Comparison of ENCODE assay signal across 8 cellular contexts in genomic region chr22:18091916-18092526, GRCh38. TPM values are rescaled to one million over a fixed set of nuclear protein-coding genes. Genes with fewer than 3 reads are reported as not detected.
A peak's percentile ranks its signal among the peaks of the same experiment; 100 is the strongest.
DNase-seq lines count a peak whose midpoint lies in the region; ATAC-seq, FAIRE-seq and TF ChIP-seq lines count a peak whose summit lies in the region.

No MANE protein-coding gene starts in this region.

- peak; percentile 15 to 17 for TF ChIP-seq CTCF in endothelial cell of umbilical vein (IDR thresholded peaks at IDR 0.05; ENCODE audit: extremely low read depth in 1 of 2, insufficient read depth in 1 of 2, low read depth in 1 of 2, low read length in 2 of 2)
- no peak for TF ChIP-seq CTCF in natural killer cell (IDR thresholded peaks at IDR 0.05)
- no peak for TF ChIP-seq CTCF in foreskin fibroblast (IDR thresholded peaks at IDR 0.05; ENCODE audit: low read depth, low read length)

- peaks cover 45% of the 10 kb centered on the region for H3K36me3 Mint-ChIP-seq in T-helper 2 cell treated with Interferon-gamma antibody and Interleukin-4, amounts not matched to agents 5 μg/mL and 100 μg/mL, for 36 hours (ENCODE audit: low read depth)
- no peaks in the 10 kb centered on the region for H3K36me3 Mint-ChIP-seq in natural killer cell

- dilution Hi-C loops in endothelial cell of umbilical vein (cut with MboI; ENCODE audit: extremely low pct_ligation_motif_present, low sequenced_read_pairs) = no loop called here

- peak; percentile 38 to 51 (median 49) for ATAC-seq in natural killer cell

- H2AFZ ChIP-seq in endothelial cell of umbilical vein (ENCODE audit: low read depth, low read length) = peak overlapping the region; percentile 89

- peaks cover 12% of the 10 kb centered on the region for H3K4me1 Mint-ChIP-seq in T-helper 2 cell treated with Interferon-gamma antibody and Interleukin-4, amounts not matched to agents 5 μg/mL and 100 μg/mL, for 36 hours (ENCODE audit: low read depth)
- H3K4me1 Mint-ChIP-seq in natural killer cell = peaks cover 5 to 10% of the 10 kb centered on the region in 2 donors

- H3K27me3 Mint-ChIP-seq in T-helper 2 cell treated with Interferon-gamma antibody and Interleukin-4, amounts not matched to agents 5 μg/mL and 100 μg/mL, for 36 hours (ENCODE audit: low read depth) = no peaks in the 10 kb centered on the region
- no peaks in the 10 kb centered on the region for H3K27me3 Mint-ChIP-seq in natural killer cell (ENCODE audit: low read depth in 2 of 2)

- peaks cover 0 to 20% of the 10 kb centered on the region in 2 experiments for H3K36me3 ChIP-seq in endothelial cell of umbilical vein (ENCODE audit: control insufficient read depth in 2 of 2, extremely low read depth in 1 of 2, insufficient read depth in 2 of 2, low read length in 2 of 2)

- intact Hi-C loops in endothelial cell of umbilical vein (cut with micrococcal nuclease) = loop anchor here (2.0 to 5.0 kb wide), 3 partner anchors 45 to 260 kb away; no protein-coding TSS in a partner anchor
- intact Hi-C loops in natural killer cell (cut with micrococcal nuclease) = no loop called here

- H3K27ac ChIP-seq in endothelial cell of umbilical vein (ENCODE audit: insufficient read depth, low read depth, low read length) = peak overlapping the region; percentile 92

- CTCF ChIA-PET in endothelial cell of umbilical vein (lab: Charles Lee) = interaction anchor here (0.8 to 5.3 kb wide), 5 partner anchors 15 to 350 kb away, joined by 3 to 41 read pairs (median 3); partner anchors contain the start of genes PEX26 and TUBA8

- POLR2A ChIA-PET in endothelial cell of umbilical vein (lab: Charles Lee) = no interaction called here

- H3K27ac Mint-ChIP-seq in T-helper 2 cell treated with Interferon-gamma antibody and Interleukin-4, amounts not matched to agents 5 μg/mL and 100 μg/mL, for 36 hours = peak overlapping the region; percentile 82
- H3K27ac Mint-ChIP-seq in natural killer cell = peak overlapping the region; percentile 31 to 86

- H3K9ac ChIP-seq in endothelial cell of umbilical vein (replicated peaks; ENCODE audit: extremely low read depth, insufficient read depth, low read length) = peak overlapping the region; percentile 87

- peak; percentile 96 for FAIRE-seq in endothelial cell of umbilical vein (lab: Jason Lieb, UNC)

- peak overlapping the region; percentile 9 to 44 (median 21) for H3K4me3 ChIP-seq in endothelial cell of umbilical vein (replicated peaks in 1 of 3; ENCODE audit: insufficient read depth in 1 of 3, low read depth in 1 of 3, low read length in 3 of 3)
- H3K4me3 ChIP-seq in foreskin fibroblast (ENCODE audit: low read depth in 1 of 2, low read length in 2 of 2) = no peak overlapping the region

- no peaks in the 10 kb centered on the region for H3K9me1 ChIP-seq in endothelial cell of umbilical vein (replicated peaks; ENCODE audit: control insufficient read depth, extremely low read depth, insufficient read depth, low read length)

- peak overlapping the region; percentile 26 for H3K4me3 Mint-ChIP-seq in T-helper 2 cell treated with Interferon-gamma antibody and Interleukin-4, amounts not matched to agents 5 μg/mL and 100 μg/mL, for 36 hours
- H3K4me3 Mint-ChIP-seq in natural killer cell = no peak overlapping the region

- peaks cover 2% of the 10 kb centered on the region for H3K79me2 ChIP-seq in endothelial cell of umbilical vein (ENCODE audit: control insufficient read depth, insufficient read depth, low read length)

- no peaks in the 10 kb centered on the region for H3K9me3 ChIP-seq in endothelial cell of umbilical vein (replicated peaks; ENCODE audit: control insufficient read depth, insufficient read depth, low read length)

- no peaks in the 10 kb centered on the region for H3K27me3 ChIP-seq in endothelial cell of umbilical vein (ENCODE audit: control insufficient read depth in 2 of 2, insufficient read depth in 2 of 2, low read length in 2 of 2)

- no peaks in the 10 kb centered on the region for H4K20me1 ChIP-seq in endothelial cell of umbilical vein (replicated peaks; ENCODE audit: control insufficient read depth, extremely low read depth, insufficient read depth, low read length)

- H3K9me3 Mint-ChIP-seq in T-helper 2 cell treated with Interferon-gamma antibody and Interleukin-4, amounts not matched to agents 5 μg/mL and 100 μg/mL, for 36 hours = no peaks in the 10 kb centered on the region
- no peaks in the 10 kb centered on the region for H3K9me3 Mint-ChIP-seq in natural killer cell

- TF ChIP-seq POLR2A in endothelial cell of umbilical vein (IDR thresholded peaks at IDR 0.05; ENCODE audit: low read depth, low read length) = peak; percentile 37

- no TSS peak for BruUV-seq in endothelial cell of umbilical vein (replicated peaks; lab: Mats Ljungman, UMichigan)

- DNase-seq in EH (ENCODE audit: low read depth) (peak; percentile 16), endothelial cell of umbilical vein (ENCODE audit: low read depth, low spot score) (peak; percentile 89), natural killer cell (no peak), iPS-NIHi7 (ENCODE audit: extremely low spot score) (no peak), foreskin fibroblast (no peak), NCI-H1694 treated with DMSO at 0.1 percent for 48 hours (lab: John Stamatoyannopoulos, UW) (no peak), SIG-M5 treated with dmso at 0.1 percent for 504 hours (lab: John Stamatoyannopoulos, UW; ENCODE audit: unreplicated experiment) (no peak)
- DNase-seq in T-helper 2 cell treated with Interferon-gamma antibody and Interleukin-4, amounts not matched to agents 5 μg/mL and 100 μg/mL, for 36 hours (ENCODE audit: low spot score) = no peak

- peak overlapping the region; percentile 61 for H3K4me2 ChIP-seq in endothelial cell of umbilical vein (ENCODE audit: insufficient read depth, low read length)

- H3K4me1 ChIP-seq in endothelial cell of umbilical vein (ENCODE audit: control insufficient read depth, extremely low read depth, insufficient read depth, low read length) = peaks cover 14% of the 10 kb centered on the region

TF ChIP-seq in endothelial cell of umbilical vein, 7 proteins besides CTCF, POLR2A, EP300 and RAD21:
- TF ChIP-seq JUN (IDR thresholded peaks at IDR 0.05; ENCODE audit: borderline replicate concordance, insufficient read depth, insufficient read length, low read depth) = no peak
- TF ChIP-seq MAX (IDR thresholded peaks at IDR 0.05; ENCODE audit: insufficient read depth, insufficient read length) = no peak
- no peak for TF ChIP-seq GATA2 (IDR thresholded peaks at IDR 0.05; ENCODE audit: insufficient read depth, insufficient read length, low read depth, low read length)
- no peak for TF ChIP-seq EZH2 (IDR thresholded peaks at IDR 0.05; ENCODE audit: borderline replicate concordance, low read depth, low read length, severe bottlenecking)
- no peak for TF ChIP-seq MYC (IDR thresholded peaks at IDR 0.05; ENCODE audit: low read depth, low read length)
- TF ChIP-seq FOS (IDR thresholded peaks at IDR 0.05; ENCODE audit: borderline replicate concordance, insufficient read depth, low read length) = no peak
- no peak for TF ChIP-seq POLR2AphosphoS5 (IDR thresholded peaks at IDR 0.05; ENCODE audit: insufficient read depth, low read depth, low read length)

RNA-seq across cellular contexts. Expression of gene PEX26, which starts 14.2 kb away (rescaled TPM):
- total RNA-seq in endothelial cell of umbilical vein (40.9 and 44.4 TPM in 2 replicates), natural killer cell (10 to 100 TPM; 27.6 to 37.4 (median 31.2) TPM)
- 25.6 and 28.7 TPM in 2 replicates for polyA plus RNA-seq in endothelial cell of umbilical vein
- polyA plus RNA-seq in endothelial cell of umbilical vein (2011; cell fraction: cytosol; rRNA removed) = 21.8 and 23.5 TPM in 2 replicates
- polyA plus RNA-seq in endothelial cell of umbilical vein (2011; cell fraction: nucleus; rRNA removed) = 21.1 and 21.6 TPM in 2 replicates
- polyA plus RNA-seq in endothelial cell of umbilical vein (2012) = 20.1 and 20.5 TPM in 2 replicates
- polyA minus RNA-seq in endothelial cell of umbilical vein = 37.5 and 45.4 TPM in 2 replicates
- 8.5 TPM for polyA minus RNA-seq in endothelial cell of umbilical vein (2011; cell fraction: cytosol; rRNA and poly(A)+ RNA removed)
- 13.7 TPM in 2 replicates for polyA minus RNA-seq in endothelial cell of umbilical vein (2011; cell fraction: nucleus; rRNA and poly(A)+ RNA removed)

RNA-seq across cellular contexts. Expression of gene TUBA8, which starts 18.6 kb away (rescaled TPM):
- total RNA-seq in endothelial cell of umbilical vein (4.0 and 6.9 TPM in 2 replicates), natural killer cell (1 to 10 TPM; 1.2 to 3.7 (median 2.3) TPM)
- polyA plus RNA-seq in endothelial cell of umbilical vein = 8.9 and 10.7 TPM in 2 replicates
- polyA plus RNA-seq in endothelial cell of umbilical vein (2011; cell fraction: cytosol; rRNA removed) = 4.8 and 5.3 TPM in 2 replicates
- 6.3 and 6.6 TPM in 2 replicates for polyA plus RNA-seq in endothelial cell of umbilical vein (2011; cell fraction: nucleus; rRNA removed)
- polyA plus RNA-seq in endothelial cell of umbilical vein (2012) = 5.9 and 8.2 TPM in 2 replicates
- polyA minus RNA-seq in endothelial cell of umbilical vein = 5.2 and 5.9 TPM in 2 replicates
- 0.72 TPM for polyA minus RNA-seq in endothelial cell of umbilical vein (2011; cell fraction: cytosol; rRNA and poly(A)+ RNA removed)
- polyA minus RNA-seq in endothelial cell of umbilical vein (2011; cell fraction: nucleus; rRNA and poly(A)+ RNA removed) = 2.9 and 3.3 TPM in 2 replicates

RNA-seq across cellular contexts. Expression of gene USP18, which starts 57.9 kb away (rescaled TPM):
- total RNA-seq in endothelial cell of umbilical vein (16.5 and 17.2 TPM in 2 replicates), natural killer cell (1 to 10 TPM; 4.1 to 7.1 (median 5.9) TPM)
- 12.2 and 13.9 TPM in 2 replicates for polyA plus RNA-seq in endothelial cell of umbilical vein
- 19.2 and 20.7 TPM in 2 replicates for polyA plus RNA-seq in endothelial cell of umbilical vein (2011; cell fraction: cytosol; rRNA removed)
- polyA plus RNA-seq in endothelial cell of umbilical vein (2011; cell fraction: nucleus; rRNA removed) = 13.7 and 16.6 TPM in 2 replicates
- 22.8 and 34.8 TPM in 2 replicates for polyA plus RNA-seq in endothelial cell of umbilical vein (2012)
- polyA minus RNA-seq in endothelial cell of umbilical vein = 12.1 and 13.3 TPM in 2 replicates
- 1.9 TPM for polyA minus RNA-seq in endothelial cell of umbilical vein (2011; cell fraction: cytosol; rRNA and poly(A)+ RNA removed)
- 3.6 and 3.7 TPM in 2 replicates for polyA minus RNA-seq in endothelial cell of umbilical vein (2011; cell fraction: nucleus; rRNA and poly(A)+ RNA removed)

Comparison
In these comparisons a context has a peak if more than half of its experiments do, and no peak if none do; other contexts are left out.
1. DNase-seq: peak in EH (single experiment) and endothelial cell of umbilical vein (single experiment); none in T-helper 2 cell treated with Interferon-gamma antibody and Interleukin-4, amounts not matched to agents 5 μg/mL and 100 μg/mL, for 36 hours (single experiment), natural killer cell (single experiment), iPS-NIHi7 (single experiment), foreskin fibroblast (0 of 2), NCI-H1694 treated with DMSO at 0.1 percent for 48 hours (single experiment) and SIG-M5 treated with dmso at 0.1 percent for 504 hours (single experiment).
2. H3K4me3 ChIP-seq: peak in endothelial cell of umbilical vein (3 of 3); none in foreskin fibroblast (0 of 2).
3. CTCF ChIP-seq: peak in endothelial cell of umbilical vein (2 of 2); none in natural killer cell (single experiment) and foreskin fibroblast (single experiment).